ENCODE assay signal across 8 cellular contexts in the genomic region with DNA sequence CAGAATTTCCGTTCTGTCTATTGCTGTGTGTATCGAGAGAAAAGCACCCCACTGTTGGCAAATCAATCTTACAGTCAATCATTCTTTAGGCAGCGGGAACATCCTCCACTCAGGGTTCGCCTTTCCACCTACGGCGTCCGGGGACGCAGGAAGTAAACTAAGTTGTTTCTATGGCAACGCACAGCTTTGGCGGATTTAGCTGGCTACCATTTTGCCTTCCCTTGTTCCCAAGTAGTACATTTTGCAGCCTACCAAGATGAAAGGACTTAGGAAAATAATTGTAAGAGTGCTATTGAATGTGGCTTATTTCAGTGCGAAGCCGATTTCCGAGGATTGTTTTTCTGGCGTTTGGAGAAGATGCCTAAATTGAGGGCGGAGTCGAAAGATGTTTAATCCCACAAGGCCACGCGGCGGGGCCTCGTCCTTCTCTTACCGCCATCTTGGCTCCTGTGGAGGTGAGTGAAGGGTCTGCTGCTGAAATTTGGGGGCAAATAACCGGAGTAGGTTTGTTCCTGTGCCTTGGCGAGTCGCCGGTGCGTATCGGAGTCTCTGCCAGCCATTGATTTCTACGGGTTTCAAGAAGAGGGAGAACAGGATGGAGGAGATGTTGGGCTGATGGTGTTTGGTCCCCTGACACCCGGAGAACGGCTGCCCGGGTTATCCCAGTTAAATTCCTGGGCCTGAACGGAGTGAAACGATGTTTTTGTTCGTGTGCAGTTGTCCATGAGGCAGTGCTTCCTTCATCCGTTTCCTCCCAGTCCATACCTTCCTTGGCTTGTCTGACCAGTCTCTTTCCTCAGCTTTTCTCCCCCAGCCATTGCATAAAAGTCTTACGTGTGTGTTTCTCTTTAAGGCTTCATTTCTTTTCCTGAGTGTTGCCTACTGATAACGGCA. TPM values are rescaled to one million over a fixed set of nuclear protein-coding genes. Genes with fewer than 3 reads are reported as not detected.
A peak's percentile ranks its signal among the peaks of the same experiment; 100 is the strongest.
DNase-seq lines count a peak whose midpoint lies in the region; ATAC-seq and TF ChIP-seq lines count a peak whose summit lies in the region.

A gene (plus strand): TSS at position 424 of the 894 bp plus-strand sequence. CDS start 778 bp downstream, outside the sequence.

- WGBS in right lobe of liver (ENCODE audit: insufficient coverage, low coverage, low lambda C conversion rate, missing lambda C conversion rate): under 1% methylated on average over 32 of the region's 37 CpGs

- TF ChIP-seq POLR2A in right lobe of liver (IDR thresholded peaks at IDR 0.05): peak; percentile 60

- POLR2A ChIA-PET in activated CD4-positive, alpha-beta memory T cell treated with anti-CD3 and anti-CD28 coated beads for 36 hours (lab: Charles Lee): interaction anchor here (0.5 to 2.4 kb wide), 5 partner anchors 9 to 44 kb away, joined by 3 to 14 read pairs (median 3); a partner anchor contains a TSS

- TF ChIP-seq CTCF in right lobe of liver (IDR thresholded peaks at IDR 0.05): no peak

- H3K4me1 ChIP-seq in duodenal mucosa (ENCODE audit: control insufficient read depth in 1 of 2, insufficient read depth in 2 of 2, low read length in 2 of 2) (peaks cover 16 to 24% of the 10 kb centered on the region in 2 donors), right lobe of liver (peaks cover 0 to 12% (median 4%) of the 10 kb centered on the region in 4 donors)

- peak within 1 kb of the TSS; percentile 95 to 96 for H3K4me3 ChIP-seq in duodenal mucosa (ENCODE audit: low read depth in 1 of 2, low read length in 2 of 2)
- H3K4me3 ChIP-seq in right lobe of liver: peak within 1 kb of the TSS; percentile 49 to 81 (median 75)

- H3K9me3 Mint-ChIP-seq in activated CD4-positive, alpha-beta memory T cell treated with anti-CD3 and anti-CD28 coated beads for 36 hours: no peaks in the 10 kb centered on the region

- H3K27ac Mint-ChIP-seq in activated CD4-positive, alpha-beta memory T cell treated with anti-CD3 and anti-CD28 coated beads for 36 hours: peak within 1 kb of the TSS; percentile 97

- intact Hi-C loops in activated CD4-positive, alpha-beta memory T cell treated with anti-CD3 and anti-CD28 coated beads for 36 hours (cut with micrococcal nuclease): loop anchor here (1.0 to 5.0 kb wide), 3 partner anchors 10 to 213 kb away; a partner anchor contains a TSS
- intact Hi-C loops in right lobe of liver (cut with DNase I): no loop called here

- H3K27me3 Mint-ChIP-seq in activated CD4-positive, alpha-beta memory T cell treated with anti-CD3 and anti-CD28 coated beads for 36 hours: no peaks in the 10 kb centered on the region

- H3K36me3 Mint-ChIP-seq in activated CD4-positive, alpha-beta memory T cell treated with anti-CD3 and anti-CD28 coated beads for 36 hours: peaks cover 43% of the 10 kb centered on the region

- H3K36me3 ChIP-seq in duodenal mucosa (ENCODE audit: control insufficient read depth in 1 of 2, insufficient read depth in 2 of 2, low read length in 2 of 2): peaks cover 7 to 33% of the 10 kb centered on the region in 2 donors
- H3K36me3 ChIP-seq in right lobe of liver: peaks cover 3 to 40% (median 22%) of the 10 kb centered on the region in 4 donors

- DNase-seq in CD1c-positive myeloid dendritic cell (ENCODE audit: extremely low spot score): peak; percentile 97
- peak; percentile 98 for DNase-seq in NCI-H82 treated with DMSO at 0.1 percent for 48 hours (lab: John Stamatoyannopoulos, UW; ENCODE audit: unreplicated experiment)
- peak; percentile 88 for DNase-seq in activated CD4-positive, alpha-beta memory T cell treated with anti-CD3 and anti-CD28 coated beads for 36 hours
- DNase-seq in right lobe of liver: peak; percentile 84 to 86 (median 85)
- DNase-seq in stimulated activated CD4-positive, alpha-beta T cell treated with anti-CD3 and anti-CD28 coated beads, Interleukin-4, amount 100 ng/mL, for 4 hours: peak; percentile 74 to 81

- H3K27ac ChIP-seq in duodenal mucosa (ENCODE audit: low read depth, low read length) (peak within 1 kb of the TSS; percentile 89), right lobe of liver (peak within 1 kb of the TSS; percentile 95 to 97 (median 96))

- H3K4me1 Mint-ChIP-seq in activated CD4-positive, alpha-beta memory T cell treated with anti-CD3 and anti-CD28 coated beads for 36 hours (ENCODE audit: low read depth): peaks cover 43% of the 10 kb centered on the region

- no peaks in the 10 kb centered on the region for H3K9me3 ChIP-seq in duodenal mucosa (ENCODE audit: control insufficient read depth in 1 of 2, low read length in 2 of 2)
- no peaks in the 10 kb centered on the region for H3K9me3 ChIP-seq in right lobe of liver

- H3K27me3 ChIP-seq in duodenal mucosa (ENCODE audit: control insufficient read depth in 1 of 2, insufficient read depth in 2 of 2, low read length in 2 of 2): no peaks in the 10 kb centered on the region
- H3K27me3 ChIP-seq in right lobe of liver: no peaks in the 10 kb centered on the region

- CTCF ChIA-PET in activated CD4-positive, alpha-beta memory T cell treated with anti-CD3 and anti-CD28 coated beads for 36 hours (lab: Charles Lee): interaction anchor here (0.9 to 2.4 kb wide), 4 partner anchors 9 to 131 kb away, joined by 3 to 21 read pairs (median 6); no protein-coding TSS in a partner anchor

- H3K9ac ChIP-seq in duodenal mucosa (ENCODE audit: low read depth in 1 of 2, low read length in 2 of 2): peak within 1 kb of the TSS; percentile 84 to 93

- ATAC-seq in GM19438 (IDR thresholded peaks at IDR 0.05; ENCODE audit: low read depth, unreplicated experiment) (peak; percentile 90), HG03575 (IDR thresholded peaks at IDR 0.05; ENCODE audit: extremely low read depth, insufficient number of reproducible peaks, low FRiP score, unreplicated experiment) (peak; percentile 56), right lobe of liver (peak; percentile 93 to 96 (median 94))

- peak within 1 kb of the TSS; percentile 93 for H3K4me3 Mint-ChIP-seq in activated CD4-positive, alpha-beta memory T cell treated with anti-CD3 and anti-CD28 coated beads for 36 hours

RNA-seq across cellular contexts. Expression of the gene that starts here (rescaled TPM):
- total RNA-seq in activated CD4-positive, alpha-beta memory T cell treated with anti-CD3 and anti-CD28 coated beads for 36 hours: 1,000 to 10,000 TPM; 1,575 to 1,587 TPM
- 100 to 1,000 TPM; 234 to 275 (median 255) TPM for total RNA-seq in right lobe of liver

Comparison
In these comparisons a context has a peak if more than half of its experiments do, and no peak if none do; other contexts are left out.
1. Peak in every context shown above with its lines: DNase-seq, ATAC-seq, H3K4me3 ChIP-seq and H3K27ac ChIP-seq.
2. RNA of the gene that starts here (total RNA-seq): 1,575 to 1,587 TPM in activated CD4-positive, alpha-beta memory T cell treated with anti-CD3 and anti-CD28 coated beads for 36 hours; 234 to 275 TPM in right lobe of liver; every median in the first group is over 4 times any median in the second.